ENCODE assay signal across 8 cellular contexts in the genomic region with DNA sequence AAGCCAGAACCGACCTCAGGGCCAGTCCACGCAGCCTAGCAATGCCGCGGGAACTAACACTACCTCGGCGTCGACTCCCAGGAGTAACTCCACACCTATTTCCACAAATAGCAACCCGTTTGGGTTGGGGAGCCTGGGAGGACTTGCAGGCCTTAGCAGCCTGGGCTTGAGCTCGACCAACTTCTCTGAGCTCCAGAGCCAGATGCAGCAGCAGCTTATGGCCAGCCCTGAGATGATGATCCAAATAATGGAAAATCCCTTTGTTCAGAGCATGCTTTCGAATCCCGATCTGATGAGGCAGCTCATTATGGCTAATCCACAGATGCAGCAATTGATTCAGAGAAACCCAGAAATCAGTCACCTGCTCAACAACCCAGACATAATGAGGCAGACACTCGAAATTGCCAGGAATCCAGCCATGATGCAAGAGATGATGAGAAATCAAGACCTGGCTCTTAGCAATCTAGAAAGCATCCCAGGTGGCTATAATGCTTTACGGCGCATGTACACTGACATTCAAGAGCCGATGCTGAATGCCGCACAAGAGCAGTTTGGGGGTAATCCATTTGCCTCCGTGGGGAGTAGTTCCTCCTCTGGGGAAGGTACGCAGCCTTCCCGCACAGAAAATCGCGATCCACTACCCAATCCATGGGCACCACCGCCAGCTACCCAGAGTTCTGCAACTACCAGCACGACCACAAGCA. TPM values are rescaled to one million over a fixed set of nuclear protein-coding genes. Genes with fewer than 3 reads are reported as not detected.
DNase-seq lines count a peak whose midpoint lies in the region; ATAC-seq and TF ChIP-seq lines count a peak whose summit lies in the region.

No MANE protein-coding gene starts in this region.

- peaks cover 59% of the 10 kb centered on the region for H3K79me2 ChIP-seq in DND-41 (ENCODE audit: insufficient read depth, low read length)
- peaks cover 40% of the 10 kb centered on the region for H3K79me2 ChIP-seq in osteoblast (ENCODE audit: insufficient read depth, low read length)

- peak overlapping the region; percentile 93 for H3K27ac ChIP-seq in DND-41 (ENCODE audit: low read length)
- H3K27ac ChIP-seq in osteoblast (ENCODE audit: low read depth, low read length) = peak overlapping the region; percentile 92

- TF ChIP-seq CTCF in DND-41 (IDR thresholded peaks at IDR 0.05; ENCODE audit: borderline replicate concordance, extremely low read depth, low read length, poor library complexity, severe bottlenecking) (no peak), osteoblast (IDR thresholded peaks at IDR 0.05; ENCODE audit: extremely low read depth, low read depth, low read length) (no peak)

- DNase-seq in DND-41 = peak; percentile 20
- DNase-seq in NCI-H2107 (lab: John Stamatoyannopoulos, UW) = peak; percentile 21
- peak; percentile 69 for DNase-seq in activated effector memory CD4-positive, alpha-beta T cell treated with anti-CD3 and anti-CD28 coated beads, Interleukin-2, amount 50 U/mL, for 16 hours
- peak; percentile 33 for DNase-seq in globus pallidus (ENCODE audit: low spot score)
- DNase-seq in osteoblast (ENCODE audit: insufficient read length, low spot score, missing footprints) = peak; percentile 78
- DNase-seq in NCI-H2029 (lab: John Stamatoyannopoulos, UW) = no peak

- H2AFZ ChIP-seq in DND-41 (ENCODE audit: low read depth, low read length) (peak overlapping the region; percentile 63), osteoblast (ENCODE audit: low read length) (peak overlapping the region; percentile 83)

- H3K4me1 ChIP-seq in DND-41 (ENCODE audit: insufficient read depth, low read length) (peaks cover 44% of the 10 kb centered on the region), osteoblast (ENCODE audit: insufficient read depth, low read length) (peaks cover 3% of the 10 kb centered on the region)

- no peaks in the 10 kb centered on the region for H3K27me3 ChIP-seq in DND-41 (ENCODE audit: insufficient read depth, low read length, poor library complexity)
- H3K27me3 ChIP-seq in osteoblast (ENCODE audit: insufficient read depth, low read length) = no peaks in the 10 kb centered on the region

- peak overlapping the region; percentile 51 to 71 for H3K4me3 ChIP-seq in DND-41 (ENCODE audit: low read depth in 1 of 2, low read length in 2 of 2)
- H3K4me3 ChIP-seq in osteoblast (ENCODE audit: insufficient read depth, low read length) = peak overlapping the region; percentile 78

- peaks cover 28% of the 10 kb centered on the region for H3K36me3 ChIP-seq in DND-41 (ENCODE audit: insufficient read depth, low read length)
- no peaks in the 10 kb centered on the region for H3K36me3 ChIP-seq in osteoblast (ENCODE audit: insufficient read depth, low read length)

- ATAC-seq in DND-41 (ENCODE audit: insufficient read depth, low read depth) = no peak
- ATAC-seq in GM21737 (IDR thresholded peaks at IDR 0.05; ENCODE audit: unreplicated experiment) = peak; percentile 21
- no peak for ATAC-seq in GM19328 (IDR thresholded peaks at IDR 0.05; ENCODE audit: unreplicated experiment)

- H3K9me3 ChIP-seq in DND-41 (ENCODE audit: insufficient read depth, low read length, severe bottlenecking) (no peaks in the 10 kb centered on the region), osteoblast (ENCODE audit: low read depth, low read length) (no peaks in the 10 kb centered on the region)

- H3K4me2 ChIP-seq in DND-41 (ENCODE audit: insufficient read depth, low read length) (peak overlapping the region; percentile 95), osteoblast (ENCODE audit: insufficient read depth, low read length) (peak overlapping the region; percentile 72)

- H3K9ac ChIP-seq in DND-41 (ENCODE audit: low read depth, low read length) = peak overlapping the region; percentile 70

- H4K20me1 ChIP-seq in DND-41 (ENCODE audit: insufficient read depth, low read length) (peaks cover 27% of the 10 kb centered on the region), osteoblast (ENCODE audit: insufficient read depth, low read length) (peaks cover 12% of the 10 kb centered on the region)

RNA-seq across cellular contexts. Expression of a gene that starts 0.9 kb away (rescaled TPM):
- total RNA-seq in osteoblast = 11.2 and 13.6 TPM in 2 replicates
